ENCODE assay signal across 10 cellular contexts in genomic region chr12:62256408-62257079, GRCh38.
A peak's percentile ranks its signal among the peaks of the same experiment; 100 is the strongest.
DNase-seq lines count a peak whose midpoint lies in the region; ATAC-seq and TF ChIP-seq lines count a peak whose summit lies in the region.
"Had no signal": no experiment of that assay in that cellular context is flagged by ENCODE, and none has a peak within 500 bp of the region (broad histone marks: within the 10 kb centered on the region; RNA-seq: fewer than 3 reads in every experiment).

No MANE protein-coding gene starts in this region.

- ATAC-seq in GM21528 (IDR thresholded peaks at IDR 0.05; ENCODE audit: low FRiP score, unreplicated experiment) (no peak), GM21447 (IDR thresholded peaks at IDR 0.05; ENCODE audit: unreplicated experiment) (no peak), HG03045 (IDR thresholded peaks at IDR 0.05; ENCODE audit: unreplicated experiment) (no peak)
- ATAC-seq: gastroesophageal sphincter had no signal

- DNase-seq in Kasumi-1 (lab: John Stamatoyannopoulos, UW) (peak; percentile 37 to 41), erythroblast (lab: John Stamatoyannopoulos, UW) (peak; percentile 34 to 54)
- peak; percentile 15 for DNase-seq in activated CD4-positive, alpha-beta T cell treated with anti-CD3 and anti-CD28 coated beads, Interleukin-2, amount 50 U/mL, for 1 hour
- peak; percentile 50 to 76 (median 74) for DNase-seq in stimulated activated CD4-positive, alpha-beta T cell treated with anti-CD3 and anti-CD28 coated beads, TNF-alpha, amount 100 ng/mL, for 4 hours (ENCODE audit: low read depth in 3 of 3)
- DNase-seq in effector CD8-positive, alpha-beta T cell (lab: John Stamatoyannopoulos, UW), result no peak
- DNase-seq: Karpas-422 had no signal

- TF ChIP-seq POLR2A in erythroblast (IDR thresholded peaks at IDR 0.05; ENCODE audit: low read length), result no peak
